1 cellular context compared by ENCODE assay signal in the genomic region with DNA sequence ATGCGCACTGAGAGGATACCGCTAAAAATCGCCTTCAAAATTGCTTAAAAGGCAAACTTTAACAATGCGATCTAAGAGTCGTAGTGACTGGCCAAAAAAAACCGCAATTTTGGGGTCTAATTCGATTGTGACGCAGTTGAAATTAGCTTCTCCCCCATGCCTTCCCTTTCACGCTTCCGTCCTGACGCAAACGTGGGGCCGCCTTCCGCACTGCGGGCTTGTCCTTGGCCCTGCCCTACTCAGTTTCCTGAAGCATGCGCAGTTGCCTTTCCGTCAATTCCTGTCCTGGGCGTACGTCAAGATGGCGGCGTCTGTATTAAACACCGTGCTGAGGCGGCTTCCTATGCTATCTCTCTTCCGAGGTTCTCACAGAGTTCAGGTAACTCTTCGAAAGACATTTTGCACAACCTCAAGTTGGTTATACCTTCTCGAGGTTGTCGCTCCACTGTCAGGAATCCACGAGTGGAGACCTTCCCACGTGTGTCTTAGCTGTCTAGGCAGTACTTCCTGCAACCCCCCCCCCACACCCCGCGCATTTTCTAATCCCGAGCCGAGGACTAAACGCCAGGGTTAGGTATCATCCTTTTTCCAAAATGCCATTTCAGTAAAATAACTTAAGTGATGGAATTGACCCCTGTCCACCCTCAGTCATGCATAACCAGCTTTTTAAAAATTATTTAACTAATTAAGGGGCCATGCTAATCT.
A peak's percentile ranks its signal among the peaks of the same experiment; 100 is the strongest.
TF ChIP-seq lines count a peak whose summit lies in the region.

A gene (plus strand): TSS at position 276 of the 705 bp plus-strand sequence. CDS start 26 bp downstream, at position 302.

TF ChIP-seq in GM23338, 12 proteins besides CTCF, POLR2A, EP300 and RAD21:
- TF ChIP-seq, protein P1, sequence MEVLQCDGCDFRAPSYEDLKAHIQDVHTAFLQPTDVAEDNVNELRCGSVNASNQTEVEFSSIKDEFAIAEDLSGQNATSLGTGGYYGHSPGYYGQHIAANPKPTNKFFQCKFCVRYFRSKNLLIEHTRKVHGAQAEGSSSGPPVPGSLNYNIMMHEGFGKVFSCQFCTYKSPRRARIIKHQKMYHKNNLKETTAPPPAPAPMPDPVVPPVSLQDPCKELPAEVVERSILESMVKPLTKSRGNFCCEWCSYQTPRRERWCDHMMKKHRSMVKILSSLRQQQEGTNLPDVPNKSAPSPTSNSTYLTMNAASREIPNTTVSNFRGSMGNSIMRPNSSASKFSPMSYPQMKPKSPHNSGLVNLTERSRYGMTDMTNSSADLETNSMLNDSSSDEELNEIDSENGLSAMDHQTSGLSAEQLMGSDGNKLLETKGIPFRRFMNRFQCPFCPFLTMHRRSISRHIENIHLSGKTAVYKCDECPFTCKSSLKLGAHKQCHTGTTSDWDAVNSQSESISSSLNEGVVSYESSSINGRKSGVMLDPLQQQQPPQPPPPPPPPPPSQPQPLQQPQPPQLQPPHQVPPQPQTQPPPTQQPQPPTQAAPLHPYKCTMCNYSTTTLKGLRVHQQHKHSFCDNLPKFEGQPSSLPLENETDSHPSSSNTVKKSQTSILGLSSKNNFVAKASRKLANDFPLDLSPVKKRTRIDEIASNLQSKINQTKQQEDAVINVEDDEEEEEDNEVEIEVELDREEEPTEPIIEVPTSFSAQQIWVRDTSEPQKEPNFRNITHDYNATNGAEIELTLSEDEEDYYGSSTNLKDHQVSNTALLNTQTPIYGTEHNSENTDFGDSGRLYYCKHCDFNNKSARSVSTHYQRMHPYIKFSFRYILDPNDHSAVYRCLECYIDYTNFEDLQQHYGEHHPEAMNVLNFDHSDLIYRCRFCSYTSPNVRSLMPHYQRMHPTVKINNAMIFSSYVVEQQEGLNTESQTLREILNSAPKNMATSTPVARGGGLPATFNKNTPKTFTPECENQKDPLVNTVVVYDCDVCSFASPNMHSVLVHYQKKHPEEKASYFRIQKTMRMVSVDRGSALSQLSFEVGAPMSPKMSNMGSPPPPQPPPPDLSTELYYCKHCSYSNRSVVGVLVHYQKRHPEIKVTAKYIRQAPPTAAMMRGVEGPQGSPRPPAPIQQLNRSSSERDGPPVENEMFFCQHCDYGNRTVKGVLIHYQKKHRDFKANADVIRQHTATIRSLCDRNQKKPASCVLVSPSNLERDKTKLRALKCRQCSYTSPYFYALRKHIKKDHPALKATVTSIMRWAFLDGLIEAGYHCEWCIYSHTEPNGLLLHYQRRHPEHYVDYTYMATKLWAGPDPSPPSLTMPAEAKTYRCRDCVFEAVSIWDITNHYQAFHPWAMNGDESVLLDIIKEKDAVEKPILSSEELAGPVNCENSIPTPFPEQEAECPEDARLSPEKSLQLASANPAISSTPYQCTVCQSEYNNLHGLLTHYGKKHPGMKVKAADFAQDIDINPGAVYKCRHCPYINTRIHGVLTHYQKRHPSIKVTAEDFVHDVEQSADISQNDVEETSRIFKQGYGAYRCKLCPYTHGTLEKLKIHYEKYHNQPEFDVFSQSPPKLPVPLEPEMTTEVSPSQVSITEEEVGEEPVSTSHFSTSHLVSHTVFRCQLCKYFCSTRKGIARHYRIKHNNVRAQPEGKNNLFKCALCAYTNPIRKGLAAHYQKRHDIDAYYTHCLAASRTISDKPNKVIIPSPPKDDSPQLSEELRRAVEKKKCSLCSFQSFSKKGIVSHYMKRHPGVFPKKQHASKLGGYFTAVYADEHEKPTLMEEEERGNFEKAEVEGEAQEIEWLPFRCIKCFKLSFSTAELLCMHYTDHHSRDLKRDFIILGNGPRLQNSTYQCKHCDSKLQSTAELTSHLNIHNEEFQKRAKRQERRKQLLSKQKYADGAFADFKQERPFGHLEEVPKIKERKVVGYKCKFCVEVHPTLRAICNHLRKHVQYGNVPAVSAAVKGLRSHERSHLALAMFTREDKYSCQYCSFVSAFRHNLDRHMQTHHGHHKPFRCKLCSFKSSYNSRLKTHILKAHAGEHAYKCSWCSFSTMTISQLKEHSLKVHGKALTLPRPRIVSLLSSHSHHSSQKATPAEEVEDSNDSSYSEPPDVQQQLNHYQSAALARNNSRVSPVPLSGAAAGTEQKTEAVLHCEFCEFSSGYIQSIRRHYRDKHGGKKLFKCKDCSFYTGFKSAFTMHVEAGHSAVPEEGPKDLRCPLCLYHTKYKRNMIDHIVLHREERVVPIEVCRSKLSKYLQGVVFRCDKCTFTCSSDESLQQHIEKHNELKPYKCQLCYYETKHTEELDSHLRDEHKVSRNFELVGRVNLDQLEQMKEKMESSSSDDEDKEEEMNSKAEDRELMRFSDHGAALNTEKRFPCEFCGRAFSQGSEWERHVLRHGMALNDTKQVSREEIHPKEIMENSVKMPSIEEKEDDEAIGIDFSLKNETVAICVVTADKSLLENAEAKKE (CRISPR knock-in tag; IDR thresholded peaks at IDR 0.05): no peak
- TF ChIP-seq POLR2AphosphoS5 (IDR thresholded peaks at IDR 0.05; ENCODE audit: low read depth) (peak; percentile 77), ZNF331 (CRISPR knock-in tag; IDR thresholded peaks at IDR 0.05; ENCODE audit: low read depth) (no peak), EZH2phosphoT487 (IDR thresholded peaks at IDR 0.05; ENCODE audit: unreplicated experiment) (no peak)
TF ChIP-seq in GM23338: peak in this region for 1.
